ENCODE assay signal across 15 cellular contexts in genomic region chr4:183059797-183060196, GRCh38.
A peak's percentile ranks its signal among the peaks of the same experiment; 100 is the strongest.
DNase-seq lines count a peak whose midpoint lies in the region; ATAC-seq lines count a peak whose summit lies in the region.
"Had no signal": no experiment of that assay in that cellular context is flagged by ENCODE, and none has a peak within 500 bp of the region (broad histone marks: within the 10 kb centered on the region; RNA-seq: fewer than 3 reads in every experiment).

No MANE protein-coding gene starts in this region.

- ATAC-seq in GM19023 (IDR thresholded peaks at IDR 0.05; ENCODE audit: unreplicated experiment) (peak; percentile 54), HG02981 (IDR thresholded peaks at IDR 0.05; ENCODE audit: unreplicated experiment) (peak; percentile 83), HG03565 (IDR thresholded peaks at IDR 0.05; ENCODE audit: unreplicated experiment) (peak; percentile 78), GM21423 (IDR thresholded peaks at IDR 0.05; ENCODE audit: unreplicated experiment) (no peak)

- no peak for DNase-seq in GOT3 (lab: John Stamatoyannopoulos, UW)
- no peak for DNase-seq in hepatic stellate cell (ENCODE audit: low spot score)
- no peak for DNase-seq in effector CD4-positive, alpha-beta T cell
- DNase-seq: Caco-2, DMS153, HFFc6, NCI-H187 treated with DMSO at 0.1 percent for 48 hours, NCI-H446 treated with DMSO at 0.1 percent for 48 hours, PC-9, SJCRH30, T-helper 2 cell had no signal
